In genomic region chr3:10392244-10392643, GRCh38 we compare ENCODE assay signal across 18 cellular contexts.
A peak's percentile ranks its signal among the peaks of the same experiment; 100 is the strongest.
DNase-seq lines count a peak whose midpoint lies in the region; ATAC-seq lines count a peak whose summit lies in the region.
"Had no signal": no experiment of that assay in that cellular context is flagged by ENCODE, and none has a peak within 500 bp of the region (broad histone marks: within the 10 kb centered on the region; RNA-seq: fewer than 3 reads in every experiment).

No MANE protein-coding gene starts in this region.

- peaks cover 26% of the 10 kb centered on the region for H3K4me1 Mint-ChIP-seq in dendritic cell treated with granulocyte-macrophage colony-stimulating factor and Interleukin-4, amounts not matched to agents 40 ng/mL and 50 ng/mL, for 4 days (ENCODE audit: low read depth)

- no peaks in the 10 kb centered on the region for H3K36me3 Mint-ChIP-seq in dendritic cell treated with granulocyte-macrophage colony-stimulating factor and Interleukin-4, amounts not matched to agents 40 ng/mL and 50 ng/mL, for 4 days (ENCODE audit: low read depth)

- peaks cover 5% of the 10 kb centered on the region for H3K27me3 Mint-ChIP-seq in dendritic cell treated with granulocyte-macrophage colony-stimulating factor and Interleukin-4, amounts not matched to agents 40 ng/mL and 50 ng/mL, for 4 days
- H3K27me3 Mint-ChIP-seq: activated naive CD8-positive, alpha-beta T cell treated with anti-CD3 and anti-CD28 coated beads for 36 hours had no signal

- ATAC-seq in HG02981 (IDR thresholded peaks at IDR 0.05; ENCODE audit: unreplicated experiment) (no peak), GM18868 (IDR thresholded peaks at IDR 0.05; ENCODE audit: unreplicated experiment) (no peak)

- H3K4me3 Mint-ChIP-seq in dendritic cell treated with granulocyte-macrophage colony-stimulating factor and Interleukin-4, amounts not matched to agents 40 ng/mL and 50 ng/mL, for 4 days: no peak overlapping the region
- H3K4me3 Mint-ChIP-seq: activated naive CD8-positive, alpha-beta T cell treated with anti-CD3 and anti-CD28 coated beads for 36 hours; T-helper 1 cell treated with Interleukin-12 subunit alpha and Interleukin-12 subunit beta and Interleukin-4 antibody, amounts not matched to agents 30 μg/mL and 1 μg/mL, for 36 hours had no signal

- intact Hi-C loops in dendritic cell treated with granulocyte-macrophage colony-stimulating factor and Interleukin-4, amounts not matched to agents 40 ng/mL and 50 ng/mL, for 4 days (cut with micrococcal nuclease): no loop called here
- intact Hi-C loops in posterior vena cava (cut with DNase I): no loop called here

- peak overlapping the region; percentile 77 for H3K27ac Mint-ChIP-seq in dendritic cell treated with granulocyte-macrophage colony-stimulating factor and Interleukin-4, amounts not matched to agents 40 ng/mL and 50 ng/mL, for 4 days
- H3K27ac Mint-ChIP-seq: T-helper 1 cell treated with Interleukin-12 subunit alpha and Interleukin-12 subunit beta and Interleukin-4 antibody, amounts not matched to agents 30 μg/mL and 1 μg/mL, for 36 hours had no signal

- H3K9me3 Mint-ChIP-seq in dendritic cell treated with granulocyte-macrophage colony-stimulating factor and Interleukin-4, amounts not matched to agents 40 ng/mL and 50 ng/mL, for 4 days: peaks cover 10% of the 10 kb centered on the region
- H3K9me3 Mint-ChIP-seq: T-helper 1 cell treated with Interleukin-12 subunit alpha and Interleukin-12 subunit beta and Interleukin-4 antibody, amounts not matched to agents 30 μg/mL and 1 μg/mL, for 36 hours had no signal

- peak; percentile 14 for DNase-seq in NCI-H146 (lab: John Stamatoyannopoulos, UW)
- DNase-seq in NCI-H146 treated with DMSO at 0.1 percent for 48 hours (lab: John Stamatoyannopoulos, UW; ENCODE audit: unreplicated experiment): no peak
- peak; percentile 3 for DNase-seq in HT-29 (ENCODE audit: low spot score)
- DNase-seq in posterior vena cava (ENCODE audit: low spot score): peak; percentile 42
- no peak for DNase-seq in Ammon's horn (ENCODE audit: low spot score)
- DNase-seq: 8988T; activated naive CD8-positive, alpha-beta T cell treated with anti-CD3 and anti-CD28 coated beads for 36 hours; cerebellar nuclear complex; erythroblast; GOT3; NCI-H1105 treated with DMSO at 0.1 percent for 48 hours; NCI-H510A; stimulated activated CD4-positive, alpha-beta T cell treated with anti-CD3 and anti-CD28 coated beads, Interleukin-2, amount 100 ng/mL, for 24 hours; transverse colon had no signal

Comparison
In these comparisons a context has a peak if more than half of its experiments do, and no peak if none do; other contexts are left out.
1. DNase-seq: peak in NCI-H146 (single experiment), HT-29 (single experiment) and posterior vena cava (single experiment); none in NCI-H146 treated with DMSO at 0.1 percent for 48 hours (single experiment) and Ammon's horn (single experiment).